1 cellular context compared by ENCODE assay signal in the genomic region with DNA sequence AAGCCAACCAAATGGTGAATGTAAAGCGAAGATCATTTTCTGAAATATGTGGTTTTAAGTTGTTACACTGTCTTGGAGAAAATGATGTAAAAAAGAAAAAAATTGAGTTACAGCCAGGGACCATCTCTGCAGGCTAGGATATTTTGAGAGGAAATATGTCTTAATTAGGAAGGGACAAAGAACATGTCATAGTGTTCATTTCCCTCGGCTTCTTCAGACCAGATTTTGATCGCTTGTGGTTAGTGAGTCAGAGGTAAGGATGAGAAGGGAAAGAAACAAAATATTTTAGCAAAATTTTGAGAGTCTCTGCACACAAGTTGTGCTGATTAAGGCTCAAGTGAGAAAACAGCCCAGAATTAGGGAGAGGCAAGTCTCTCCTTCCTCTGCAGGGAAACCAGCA.
TF ChIP-seq lines count a peak whose summit lies in the region.

No MANE protein-coding gene starts in this region.

TF ChIP-seq in IMR-90, 13 proteins besides CTCF, POLR2A, EP300 and RAD21:
- TF ChIP-seq MAFK (IDR thresholded peaks at IDR 0.05; ENCODE audit: low read depth, low read length) (no peak), NFE2L2 (IDR thresholded peaks at IDR 0.05; ENCODE audit: low read depth, low read length) (no peak), SMC3 (IDR thresholded peaks at IDR 0.05; ENCODE audit: low read depth, low read length) (no peak), RCOR1 (IDR thresholded peaks at IDR 0.05; ENCODE audit: insufficient replicate concordance, low read length) (no peak), RFX5 (IDR thresholded peaks at IDR 0.05; ENCODE audit: low read depth, low read length) (no peak), CEBPB (IDR thresholded peaks at IDR 0.05; ENCODE audit: low read depth, low read length) (no peak), MXI1 (IDR thresholded peaks at IDR 0.05; ENCODE audit: borderline replicate concordance, low read depth, low read length) (no peak), BHLHE40 (IDR thresholded peaks at IDR 0.05; ENCODE audit: low read depth, low read length) (no peak), FOS (IDR thresholded peaks at IDR 0.05; ENCODE audit: low read depth, low read length) (no peak), MAZ (IDR thresholded peaks at IDR 0.05; ENCODE audit: borderline replicate concordance, low read depth, low read length) (no peak), CHD1 (IDR thresholded peaks at IDR 0.05; ENCODE audit: low read depth, low read length) (no peak), ELK1 (IDR thresholded peaks at IDR 0.05; ENCODE audit: borderline replicate concordance, low read depth, low read length) (no peak)
- TF ChIP-seq, protein P1, sequence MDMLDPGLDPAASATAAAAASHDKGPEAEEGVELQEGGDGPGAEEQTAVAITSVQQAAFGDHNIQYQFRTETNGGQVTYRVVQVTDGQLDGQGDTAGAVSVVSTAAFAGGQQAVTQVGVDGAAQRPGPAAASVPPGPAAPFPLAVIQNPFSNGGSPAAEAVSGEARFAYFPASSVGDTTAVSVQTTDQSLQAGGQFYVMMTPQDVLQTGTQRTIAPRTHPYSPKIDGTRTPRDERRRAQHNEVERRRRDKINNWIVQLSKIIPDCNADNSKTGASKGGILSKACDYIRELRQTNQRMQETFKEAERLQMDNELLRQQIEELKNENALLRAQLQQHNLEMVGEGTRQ (IDR thresholded peaks at IDR 0.05; ENCODE audit: low read depth, low read length): no peak
TF ChIP-seq in IMR-90: peak in this region for 0.
